Comparison of ENCODE assay signal across 14 cellular contexts in genomic region chr11:103111400-103111799, GRCh38.
"Had no signal": no experiment of that assay in that cellular context is flagged by ENCODE, and none has a peak within 500 bp of the region (broad histone marks: within the 10 kb centered on the region; RNA-seq: fewer than 3 reads in every experiment).

No MANE protein-coding gene starts in this region.

- ATAC-seq: activated T-cell treated with anti-CD3 and anti-CD28 coated beads, Interleukin-2, amount 50 U/mL, for 4 hours; stimulated activated naive CD8-positive, alpha-beta T cell treated with anti-CD3 and anti-CD28 coated beads, Interleukin-15, Interleukin-2, amounts not matched to agents 100 U/mL and 50 U/mL, for 24 hours had no signal

- H3K9me3 ChIP-seq: testis had no signal

- DNase-seq: activated CD4-positive, alpha-beta T cell treated with anti-CD3 and anti-CD28 coated beads for 1 hour; activated CD4-positive, alpha-beta T cell treated with anti-CD3 and anti-CD28 coated beads, Interleukin-2, amount 50 U/mL, for 48 hours; activated naive CD4-positive, alpha-beta T cell; activated T-cell treated with anti-CD3 and anti-CD28 coated beads, Interleukin-2, amount 50 U/mL, for 4 hours; cortex of kidney; effector memory CD4-positive, alpha-beta T cell; hypothalamus; midbrain; stimulated activated CD4-positive, alpha-beta T cell treated with anti-CD3 and anti-CD28 coated beads, Interleukin-2, amount 100 ng/mL, for 48 hours; stimulated activated naive CD8-positive, alpha-beta T cell treated with anti-CD3 and anti-CD28 coated beads, Interleukin-15, Interleukin-2, amounts not matched to agents 100 U/mL and 50 U/mL, for 24 hours; T-helper 9 cell; testis had no signal

- H3K27me3 ChIP-seq: testis had no signal

- H3K4me3 ChIP-seq: testis had no signal

- H3K27me3 Mint-ChIP-seq: central memory CD8-positive, alpha-beta T cell had no signal

- H3K9me3 Mint-ChIP-seq: activated T-cell treated with anti-CD3 and anti-CD28 coated beads, Interleukin-2, amount 50 U/mL, for 4 hours; central memory CD8-positive, alpha-beta T cell had no signal

- H3K27ac ChIP-seq: epithelial cell of prostate, testis had no signal
